In genomic region chr22:45671783-45672563, GRCh38 we compare ENCODE assay signal across 1 cellular context.
TF ChIP-seq lines count a peak whose summit lies in the region.

Gene ATXN10, plus strand, starts transcription at chr22:45671834. Its CDS starts 230 bp downstream, at chr22:45672064.

TF ChIP-seq in HepG2, 621 proteins besides CTCF, POLR2A, EP300 and RAD21 (continued from another document and continues in another):
- TF ChIP-seq MZF1 (CRISPR knock-in tag; IDR thresholded peaks at IDR 0.05; ENCODE audit: borderline replicate concordance), result no peak
- no peak for TF ChIP-seq HNF4A (CRISPR knock-in tag; IDR thresholded peaks at IDR 0.05)
- peak; percentile 24 for TF ChIP-seq XRCC5 (optimal IDR thresholded peaks at IDR 0.05; ENCODE audit: low read length)
- TF ChIP-seq ZNF281 (CRISPR knock-in tag; IDR thresholded peaks at IDR 0.05; ENCODE audit: borderline replicate concordance), result peak; percentile 72; the same call in 1 of the 2 replicates
- no peak for TF ChIP-seq SMARCE1 (IDR thresholded peaks at IDR 0.05; ENCODE audit: borderline replicate concordance)
- TF ChIP-seq FOXP1 (IDR thresholded peaks at IDR 0.05), result no peak
- no peak for TF ChIP-seq FOXP1 (CRISPR knock-in tag; IDR thresholded peaks at IDR 0.05)
- TF ChIP-seq CEBPB (IDR thresholded peaks at IDR 0.05; ENCODE audit: borderline replicate concordance, low read depth, low read length), result no peak
- no peak for TF ChIP-seq ZNF432 (CRISPR knock-in tag; IDR thresholded peaks at IDR 0.05; ENCODE audit: borderline replicate concordance)
- peak; percentile 36; the same call in 1 of the 2 replicates for TF ChIP-seq ZNF331 (CRISPR knock-in tag; IDR thresholded peaks at IDR 0.05)
- TF ChIP-seq ZNF614 (CRISPR knock-in tag; IDR thresholded peaks at IDR 0.05; ENCODE audit: borderline replicate concordance), result no peak
- TF ChIP-seq TIGD3 (CRISPR knock-in tag; IDR thresholded peaks at IDR 0.05; ENCODE audit: borderline replicate concordance), result no peak
- no peak for TF ChIP-seq NR2F1 (CRISPR knock-in tag; IDR thresholded peaks at IDR 0.05)
- TF ChIP-seq ZNF207 (IDR thresholded peaks at IDR 0.05; ENCODE audit: borderline replicate concordance), result no peak
- TF ChIP-seq ZNF768 (CRISPR knock-in tag; IDR thresholded peaks at IDR 0.05), result no peak; the same call in 1 of the 2 replicates
- no peak for TF ChIP-seq ZNF850 (CRISPR knock-in tag; conservative IDR thresholded peaks at IDR 0.05)
- TF ChIP-seq ZFP36L1 (CRISPR knock-in tag; IDR thresholded peaks at IDR 0.05), result no peak; the same call in 1 of the 2 replicates
- no peak for TF ChIP-seq HNRNPH1 (optimal IDR thresholded peaks at IDR 0.05; ENCODE audit: low read depth, low read length)
- TF ChIP-seq RCOR2 (CRISPR knock-in tag; IDR thresholded peaks at IDR 0.05), result no peak
- TF ChIP-seq HOMEZ (CRISPR knock-in tag; IDR thresholded peaks at IDR 0.05; ENCODE audit: low read depth), result no peak
- TF ChIP-seq SP140L (CRISPR knock-in tag; IDR thresholded peaks at IDR 0.05; ENCODE audit: borderline replicate concordance), result no peak
- TF ChIP-seq NFE2L1 (CRISPR knock-in tag; IDR thresholded peaks at IDR 0.05; ENCODE audit: borderline replicate concordance), result no peak
- TF ChIP-seq YY1 (IDR thresholded peaks at IDR 0.05; ENCODE audit: insufficient read depth, insufficient replicate concordance, low read depth, low read length), result peak; percentile 96
- TF ChIP-seq FOXK2 (IDR thresholded peaks at IDR 0.05), result no peak
- no peak for TF ChIP-seq ZNF143 (CRISPR knock-in tag; IDR thresholded peaks at IDR 0.05)
- no peak for TF ChIP-seq PTBP1 (IDR thresholded peaks at IDR 0.05; ENCODE audit: low read depth, low read length, poor library complexity, severe bottlenecking)
- TF ChIP-seq ZNF329 (CRISPR knock-in tag; IDR thresholded peaks at IDR 0.05; ENCODE audit: low read depth), result peak; percentile 34; the same call in 1 of the 2 replicates
- peak; percentile 54; the same call in 1 of the 2 replicates for TF ChIP-seq ZC3H13 (CRISPR knock-in tag; IDR thresholded peaks at IDR 0.05)
- no peak for TF ChIP-seq ZSCAN29 (CRISPR knock-in tag; conservative IDR thresholded peaks at IDR 0.05)
- no peak for TF ChIP-seq JUNB (CRISPR knock-in tag; IDR thresholded peaks at IDR 0.05; ENCODE audit: borderline replicate concordance)
- TF ChIP-seq ZUFSP (CRISPR knock-in tag; IDR thresholded peaks at IDR 0.05; ENCODE audit: borderline replicate concordance), result no peak
- no peak for TF ChIP-seq ZNF407 (CRISPR knock-in tag; IDR thresholded peaks at IDR 0.05; ENCODE audit: not compliant biosample characterization)
- TF ChIP-seq KLF9 (CRISPR knock-in tag; IDR thresholded peaks at IDR 0.05; ENCODE audit: low read depth), result no peak
- 0 out of 2 replicates have a peak, but pooled peaks have one; percentile 13 for TF ChIP-seq MYPOP (CRISPR knock-in tag; IDR thresholded peaks at IDR 0.05)
- TF ChIP-seq ZNF761 (CRISPR knock-in tag; conservative IDR thresholded peaks at IDR 0.05), result no peak
- TF ChIP-seq MAFG (CRISPR knock-in tag; IDR thresholded peaks at IDR 0.05), result no peak
- peak; percentile 42 for TF ChIP-seq POGZ (CRISPR knock-in tag; IDR thresholded peaks at IDR 0.05)
- TF ChIP-seq ZSCAN21 (CRISPR knock-in tag; IDR thresholded peaks at IDR 0.05; ENCODE audit: borderline replicate concordance), result no peak
- TF ChIP-seq KDM5B (CRISPR knock-in tag; IDR thresholded peaks at IDR 0.05; ENCODE audit: borderline replicate concordance), result peak; percentile 66; the same call in 1 of the 2 replicates
- peak; percentile 79; the same call in 1 of the 2 replicates for TF ChIP-seq ZNF441 (CRISPR knock-in tag; IDR thresholded peaks at IDR 0.05; ENCODE audit: borderline replicate concordance)
- TF ChIP-seq PAX8 (CRISPR knock-in tag; IDR thresholded peaks at IDR 0.05; ENCODE audit: borderline replicate concordance), result no peak
- TF ChIP-seq NPAS2 (CRISPR knock-in tag; IDR thresholded peaks at IDR 0.05; ENCODE audit: borderline replicate concordance), result no peak
- TF ChIP-seq MAF1 (CRISPR knock-in tag; IDR thresholded peaks at IDR 0.05; ENCODE audit: borderline replicate concordance), result 0 out of 2 replicates have a peak, but pooled peaks have one; percentile 38
